ENCODE assay signal across 18 cellular contexts in the genomic region with DNA sequence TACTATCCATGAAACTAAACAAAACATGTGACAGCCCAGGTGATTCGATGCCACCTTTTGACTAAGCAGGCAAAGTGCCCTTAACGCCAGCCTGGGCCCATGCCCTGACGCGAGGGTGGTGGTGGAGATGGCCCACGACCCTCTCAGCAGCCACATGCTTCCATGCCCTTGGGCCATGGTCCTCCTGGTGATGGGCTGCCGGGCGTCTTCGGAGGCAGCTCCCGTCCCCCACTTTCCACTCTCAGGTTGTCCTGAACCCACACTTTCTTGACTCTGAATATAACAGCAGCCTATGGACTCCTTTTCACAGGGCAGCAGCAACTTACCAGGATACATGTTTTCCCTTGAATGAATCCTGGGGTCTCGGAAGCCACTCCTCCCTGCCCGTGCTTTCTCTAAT. TPM values are rescaled to one million over a fixed set of nuclear protein-coding genes. Genes with fewer than 3 reads are reported as not detected.
DNase-seq lines count a peak whose midpoint lies in the region; ATAC-seq and TF ChIP-seq lines count a peak whose summit lies in the region.
"Had no signal": no experiment of that assay in that cellular context is flagged by ENCODE, and none has a peak within 500 bp of the region (broad histone marks: within the 10 kb centered on the region; RNA-seq: fewer than 3 reads in every experiment).

No MANE protein-coding gene starts in this region.

- H4K20me1 ChIP-seq in neural cell (ENCODE audit: insufficient read depth): no peaks in the 10 kb centered on the region
- H4K20me1 ChIP-seq: BLaER1 had no signal

- no peaks in the 10 kb centered on the region for H3K27me3 ChIP-seq in neural cell (ENCODE audit: insufficient read depth, low read depth, low read length)
- H3K27me3 ChIP-seq: BLaER1 had no signal

- H3K36me3 ChIP-seq in neural cell (ENCODE audit: insufficient read depth, low read length): no peaks in the 10 kb centered on the region

- no peak overlapping the region for H3K4me3 Mint-ChIP-seq in natural killer cell treated with Interleukin-12 subunit alpha and Interleukin-12 subunit beta and Interleukin-15 and Interleukin-18, amount 100 ng/mL, for 72 hours
- H3K4me3 Mint-ChIP-seq in natural killer cell: no peak overlapping the region
- H3K4me3 Mint-ChIP-seq in T-helper 2 cell treated with Interferon-gamma antibody and Interleukin-4, amounts not matched to agents 5 μg/mL and 100 μg/mL, for 36 hours: no peak overlapping the region
- H3K4me3 Mint-ChIP-seq: CD14-positive monocyte; CD4-positive, alpha-beta memory T cell had no signal

- no peak for TF ChIP-seq CTCF in natural killer cell (IDR thresholded peaks at IDR 0.05)
- TF ChIP-seq CTCF in neural cell (IDR thresholded peaks at IDR 0.05; ENCODE audit: poor library complexity, severe bottlenecking): no peak

- no peak overlapping the region for H3K27ac Mint-ChIP-seq in natural killer cell treated with Interleukin-12 subunit alpha and Interleukin-12 subunit beta and Interleukin-15 and Interleukin-18, amount 100 ng/mL, for 72 hours
- no peak overlapping the region for H3K27ac Mint-ChIP-seq in natural killer cell
- H3K27ac Mint-ChIP-seq in T-helper 2 cell treated with Interferon-gamma antibody and Interleukin-4, amounts not matched to agents 5 μg/mL and 100 μg/mL, for 36 hours: no peak overlapping the region
- H3K27ac Mint-ChIP-seq: IgD-negative memory B cell had no signal

- no peaks in the 10 kb centered on the region for H3K9me2 ChIP-seq in neural cell (ENCODE audit: insufficient read depth, low read length)

- no peak overlapping the region for H2AFZ ChIP-seq in neural cell (ENCODE audit: low read depth, low read length)
- H2AFZ ChIP-seq: GM23248 had no signal

- peaks cover 0 to 5% of the 10 kb centered on the region in 2 donors for H3K4me1 Mint-ChIP-seq in natural killer cell treated with Interleukin-12 subunit alpha and Interleukin-12 subunit beta and Interleukin-15 and Interleukin-18, amount 100 ng/mL, for 72 hours (ENCODE audit: low read depth in 2 of 2)
- peaks cover 4% of the 10 kb centered on the region in 2 donors for H3K4me1 Mint-ChIP-seq in natural killer cell
- peaks cover 6% of the 10 kb centered on the region for H3K4me1 Mint-ChIP-seq in T-helper 2 cell treated with Interferon-gamma antibody and Interleukin-4, amounts not matched to agents 5 μg/mL and 100 μg/mL, for 36 hours (ENCODE audit: low read depth)
- H3K4me1 Mint-ChIP-seq: CD14-positive monocyte had no signal

- TF ChIP-seq RAD21 in neural cell (conservative IDR thresholded peaks at IDR 0.05): no peak

- H3F3A ChIP-seq in neural cell (ENCODE audit: insufficient read depth, low read length, poor library complexity, severe bottlenecking): no peaks in the 10 kb centered on the region

- no peak for TF ChIP-seq EP300 in neural cell (conservative IDR thresholded peaks at IDR 0.05; ENCODE audit: poor library complexity, severe bottlenecking)

- H3K9ac ChIP-seq in neural cell (ENCODE audit: low read length): no peak overlapping the region
- H3K9ac ChIP-seq: BLaER1, GM23248 had no signal

- intact Hi-C loops in natural killer cell (cut with micrococcal nuclease): no loop called here

- H3K9me3 ChIP-seq in neural cell (ENCODE audit: low read length): no peaks in the 10 kb centered on the region
- H3K9me3 ChIP-seq: BLaER1 had no signal

- H3K79me2 ChIP-seq in neural cell (replicated peaks; ENCODE audit: insufficient read depth, low read length): no peaks in the 10 kb centered on the region

- peak; percentile 45 for DNase-seq in natural killer cell treated with Interleukin-12 subunit alpha and Interleukin-12 subunit beta and Interleukin-15 and Interleukin-18, amount 100 ng/mL, for 72 hours (ENCODE audit: low spot score)
- no peak for DNase-seq in natural killer cell
- DNase-seq in islet precursor cell: peak; percentile 29
- no peak for DNase-seq in midbrain (lab: John Stamatoyannopoulos, UW)
- no peak for DNase-seq in T-helper 2 cell treated with Interferon-gamma antibody and Interleukin-4, amounts not matched to agents 5 μg/mL and 100 μg/mL, for 36 hours (ENCODE audit: low spot score)
- DNase-seq: 8988T; Calu3; CD4-positive, alpha-beta memory T cell; DMS 273 treated with DMSO at 0.1 percent for 48 hours; DMS53; GM23248; HCEC 1CT had no signal

- no peak overlapping the region for H3K4me3 ChIP-seq in neural cell (ENCODE audit: low read length)
- H3K4me3 ChIP-seq: BLaER1, GM23248 had no signal

- no peaks in the 10 kb centered on the region for H3K36me3 Mint-ChIP-seq in natural killer cell treated with Interleukin-12 subunit alpha and Interleukin-12 subunit beta and Interleukin-15 and Interleukin-18, amount 100 ng/mL, for 72 hours
- H3K36me3 Mint-ChIP-seq in natural killer cell: no peaks in the 10 kb centered on the region
- H3K36me3 Mint-ChIP-seq in T-helper 2 cell treated with Interferon-gamma antibody and Interleukin-4, amounts not matched to agents 5 μg/mL and 100 μg/mL, for 36 hours (ENCODE audit: low read depth): peaks cover 4% of the 10 kb centered on the region

- H3K9me3 Mint-ChIP-seq in natural killer cell treated with Interleukin-12 subunit alpha and Interleukin-12 subunit beta and Interleukin-15 and Interleukin-18, amount 100 ng/mL, for 72 hours: no peaks in the 10 kb centered on the region
- H3K9me3 Mint-ChIP-seq in natural killer cell: no peaks in the 10 kb centered on the region
- no peaks in the 10 kb centered on the region for H3K9me3 Mint-ChIP-seq in T-helper 2 cell treated with Interferon-gamma antibody and Interleukin-4, amounts not matched to agents 5 μg/mL and 100 μg/mL, for 36 hours
- H3K9me3 Mint-ChIP-seq: CD14-positive monocyte; CD4-positive, alpha-beta memory T cell; IgD-negative memory B cell had no signal

- H3K27me3 Mint-ChIP-seq in natural killer cell treated with Interleukin-12 subunit alpha and Interleukin-12 subunit beta and Interleukin-15 and Interleukin-18, amount 100 ng/mL, for 72 hours: no peaks in the 10 kb centered on the region
- no peaks in the 10 kb centered on the region for H3K27me3 Mint-ChIP-seq in natural killer cell (ENCODE audit: low read depth in 2 of 2)
- H3K27me3 Mint-ChIP-seq in T-helper 2 cell treated with Interferon-gamma antibody and Interleukin-4, amounts not matched to agents 5 μg/mL and 100 μg/mL, for 36 hours (ENCODE audit: low read depth): no peaks in the 10 kb centered on the region
- H3K27me3 Mint-ChIP-seq: CD4-positive, alpha-beta memory T cell; IgD-negative memory B cell had no signal

- H3K27ac ChIP-seq in neural cell (ENCODE audit: low read length): peak overlapping the region; percentile 11
- H3K27ac ChIP-seq: BLaER1, GM23248 had no signal

- ATAC-seq in natural killer cell treated with Interleukin-12 subunit alpha and Interleukin-12 subunit beta and Interleukin-15 and Interleukin-18, amount 100 ng/mL, for 72 hours: no peak
- ATAC-seq in natural killer cell: no peak
- no peak for ATAC-seq in GM21723 (IDR thresholded peaks at IDR 0.05; ENCODE audit: unreplicated experiment)
- ATAC-seq: HepG2 had no signal

- H3K4me2 ChIP-seq in neural cell (ENCODE audit: low read length): no peak overlapping the region
- H3K4me2 ChIP-seq: BLaER1 had no signal

TF ChIP-seq in neural cell, 6 proteins besides CTCF, POLR2A, EP300 and RAD21:
- TF ChIP-seq, protein P1, sequence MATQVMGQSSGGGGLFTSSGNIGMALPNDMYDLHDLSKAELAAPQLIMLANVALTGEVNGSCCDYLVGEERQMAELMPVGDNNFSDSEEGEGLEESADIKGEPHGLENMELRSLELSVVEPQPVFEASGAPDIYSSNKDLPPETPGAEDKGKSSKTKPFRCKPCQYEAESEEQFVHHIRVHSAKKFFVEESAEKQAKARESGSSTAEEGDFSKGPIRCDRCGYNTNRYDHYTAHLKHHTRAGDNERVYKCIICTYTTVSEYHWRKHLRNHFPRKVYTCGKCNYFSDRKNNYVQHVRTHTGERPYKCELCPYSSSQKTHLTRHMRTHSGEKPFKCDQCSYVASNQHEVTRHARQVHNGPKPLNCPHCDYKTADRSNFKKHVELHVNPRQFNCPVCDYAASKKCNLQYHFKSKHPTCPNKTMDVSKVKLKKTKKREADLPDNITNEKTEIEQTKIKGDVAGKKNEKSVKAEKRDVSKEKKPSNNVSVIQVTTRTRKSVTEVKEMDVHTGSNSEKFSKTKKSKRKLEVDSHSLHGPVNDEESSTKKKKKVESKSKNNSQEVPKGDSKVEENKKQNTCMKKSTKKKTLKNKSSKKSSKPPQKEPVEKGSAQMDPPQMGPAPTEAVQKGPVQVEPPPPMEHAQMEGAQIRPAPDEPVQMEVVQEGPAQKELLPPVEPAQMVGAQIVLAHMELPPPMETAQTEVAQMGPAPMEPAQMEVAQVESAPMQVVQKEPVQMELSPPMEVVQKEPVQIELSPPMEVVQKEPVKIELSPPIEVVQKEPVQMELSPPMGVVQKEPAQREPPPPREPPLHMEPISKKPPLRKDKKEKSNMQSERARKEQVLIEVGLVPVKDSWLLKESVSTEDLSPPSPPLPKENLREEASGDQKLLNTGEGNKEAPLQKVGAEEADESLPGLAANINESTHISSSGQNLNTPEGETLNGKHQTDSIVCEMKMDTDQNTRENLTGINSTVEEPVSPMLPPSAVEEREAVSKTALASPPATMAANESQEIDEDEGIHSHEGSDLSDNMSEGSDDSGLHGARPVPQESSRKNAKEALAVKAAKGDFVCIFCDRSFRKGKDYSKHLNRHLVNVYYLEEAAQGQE (IDR thresholded peaks at IDR 0.05; ENCODE audit: borderline replicate concordance): no peak
- TF ChIP-seq SMC3 (conservative IDR thresholded peaks at IDR 0.05; ENCODE audit: poor library complexity) (no peak), POLR2AphosphoS5 (IDR thresholded peaks at IDR 0.05) (no peak), MXI1 (conservative IDR thresholded peaks at IDR 0.05; ENCODE audit: poor library complexity, severe bottlenecking) (no peak), EZH2 (IDR thresholded peaks at IDR 0.05; ENCODE audit: borderline replicate concordance, insufficient read depth, low read length, poor library complexity, severe bottlenecking) (no peak), TAF1 (IDR thresholded peaks at IDR 0.05; ENCODE audit: low read depth) (no peak)

RNA-seq across cellular contexts. Expression of a gene that starts 33.6 kb away (rescaled TPM):
- total RNA-seq in natural killer cell treated with Interleukin-12 subunit alpha and Interleukin-12 subunit beta and Interleukin-15 and Interleukin-18, amount 100 ng/mL, for 72 hours: 10 to 100 TPM in 1 of 2 donors, 1 to 10 TPM in 1; 9.6 to 10.8 TPM
- total RNA-seq in natural killer cell: 10 to 100 TPM; 18.5 to 24.8 (median 19.8) TPM
- 17.6 and 19.4 TPM in 2 replicates for polyA plus RNA-seq in neural cell
- 14.9 and 18.9 TPM in 2 replicates for polyA minus RNA-seq in neural cell

Comparison
In these comparisons a context has a peak if more than half of its experiments do, and no peak if none do; other contexts are left out.
1. DNase-seq: peak in natural killer cell treated with Interleukin-12 subunit alpha and Interleukin-12 subunit beta and Interleukin-15 and Interleukin-18, amount 100 ng/mL, for 72 hours (single experiment) and islet precursor cell (single experiment); none in natural killer cell (single experiment), midbrain (single experiment) and T-helper 2 cell treated with Interferon-gamma antibody and Interleukin-4, amounts not matched to agents 5 μg/mL and 100 μg/mL, for 36 hours (single experiment).